31 cellular contexts compared by ENCODE assay signal in the genomic region with DNA sequence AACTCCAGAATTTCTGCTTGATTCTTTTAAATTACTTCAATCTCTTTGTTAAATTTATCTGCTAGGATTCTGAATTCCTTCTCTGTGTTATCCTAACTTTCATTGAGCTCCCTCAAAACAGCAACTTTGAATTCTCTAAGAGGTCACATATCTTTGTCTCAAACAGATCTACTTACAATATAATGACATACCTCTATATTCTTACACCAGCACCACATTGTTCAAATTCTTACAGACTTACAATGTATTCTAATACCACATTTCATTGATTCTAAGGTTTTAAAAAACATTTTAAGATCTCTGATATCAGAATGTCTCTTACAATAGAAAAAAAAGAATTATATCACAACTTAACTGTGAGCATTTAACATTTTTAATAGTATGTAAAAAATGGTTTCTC.
"Had no signal": no experiment of that assay in that cellular context is flagged by ENCODE, and none has a peak within 500 bp of the region (broad histone marks: within the 10 kb centered on the region; RNA-seq: fewer than 3 reads in every experiment).

No MANE protein-coding gene starts in this region.

- H3K4me3 ChIP-seq: adrenal gland, esophagus squamous epithelium, left lung, lower lobe of right lung, neural progenitor cell, psoas muscle, spleen, tibial nerve had no signal

- H3K9me3 ChIP-seq: adrenal gland, esophagus squamous epithelium, left lung, lower lobe of right lung, psoas muscle, tibial nerve had no signal

- H3K4me1 ChIP-seq: adrenal gland, esophagus squamous epithelium, left lung, lower lobe of right lung, parathyroid adenoma, psoas muscle, spleen, tibial nerve had no signal

- H3K9me3 Mint-ChIP-seq: activated T-helper 1 cell treated with anti-CD3 and anti-CD28 coated beads, Interleukin-12 subunit alpha, Interleukin-12 subunit beta, Interleukin-2, Interleukin-4 antibody, amounts not matched to agents 30 ng/mL and 10 ng/mL and 1 ng/mL, durations not matched to agents 14 hours and 24 hours and 36 hours; T-helper 2 cell treated with Interferon-gamma antibody and Interleukin-4, amounts not matched to agents 5 μg/mL and 100 μg/mL, for 36 hours had no signal

- H3K36me3 ChIP-seq: adrenal gland, esophagus squamous epithelium, left lung, lower lobe of right lung, neural progenitor cell, spleen, tibial nerve had no signal

- H3K79me2 ChIP-seq: parathyroid adenoma had no signal

- H3K9ac ChIP-seq: neural progenitor cell, parathyroid adenoma had no signal

- H3K4me2 ChIP-seq: neural progenitor cell had no signal

- H3K27ac Mint-ChIP-seq: activated naive CD4-positive, alpha-beta T cell treated with anti-CD3 and anti-CD28 coated beads for 36 hours; activated naive CD8-positive, alpha-beta T cell treated with anti-CD3 and anti-CD28 coated beads for 36 hours; activated T-helper 1 cell treated with anti-CD3 and anti-CD28 coated beads, Interleukin-12 subunit alpha, Interleukin-12 subunit beta, Interleukin-2, Interleukin-4 antibody, amounts not matched to agents 30 ng/mL and 10 ng/mL and 1 ng/mL, durations not matched to agents 14 hours and 24 hours and 36 hours; natural killer cell; neural progenitor cell; T-cell; T-helper 2 cell treated with Interferon-gamma antibody and Interleukin-4, amounts not matched to agents 5 μg/mL and 100 μg/mL, for 36 hours had no signal

- DNase-seq: activated CD4-positive, alpha-beta T cell treated with anti-CD3 and anti-CD28 coated beads for 4 hours; activated CD4-positive, alpha-beta T cell treated with anti-CD3 and anti-CD28 coated beads, Interleukin-2, amount 50 U/mL, for 4 hours; activated effector memory CD4-positive, alpha-beta T cell treated with anti-CD3 and anti-CD28 coated beads, Interleukin-2, amount 50 U/mL, for 16 hours; activated naive CD4-positive, alpha-beta T cell treated with anti-CD3 and anti-CD28 coated beads for 36 hours; activated naive CD8-positive, alpha-beta T cell treated with anti-CD3 and anti-CD28 coated beads for 36 hours; activated T-cell treated with anti-CD3 and anti-CD28 coated beads for 4 hours; adrenal gland; aorta; caudate nucleus; dermis blood vessel endothelial cell; effector CD4-positive, alpha-beta T cell; esophagus squamous epithelium; foreskin melanocyte; left lung; lower lobe of right lung; mesenchymal stem cell; natural killer cell; occipital lobe; psoas muscle; right cardiac atrium; spleen; stimulated activated naive CD4-positive, alpha-beta T cell; T-cell had no signal

- H3K27me3 Mint-ChIP-seq: T-cell had no signal

- ATAC-seq: left lung, lower lobe of right lung, natural killer cell, psoas muscle, right cardiac atrium, T-cell had no signal

- H3K27me3 ChIP-seq: adrenal gland, esophagus squamous epithelium, left lung, neural progenitor cell, spleen, tibial nerve had no signal

- FAIRE-seq: islet of Langerhans had no signal

- H3K27ac ChIP-seq: adrenal gland, epithelial cell of prostate, esophagus squamous epithelium, left lung, lower lobe of right lung, neural progenitor cell, parathyroid adenoma, psoas muscle, spleen, tibial nerve, VCaP had no signal

- H3K4me3 Mint-ChIP-seq: activated naive CD4-positive, alpha-beta T cell treated with anti-CD3 and anti-CD28 coated beads for 36 hours; activated naive CD8-positive, alpha-beta T cell treated with anti-CD3 and anti-CD28 coated beads for 36 hours; activated T-helper 1 cell treated with anti-CD3 and anti-CD28 coated beads, Interleukin-12 subunit alpha, Interleukin-12 subunit beta, Interleukin-2, Interleukin-4 antibody, amounts not matched to agents 30 ng/mL and 10 ng/mL and 1 ng/mL, durations not matched to agents 14 hours and 24 hours and 36 hours; natural killer cell; neural progenitor cell; T-cell; T-helper 2 cell treated with Interferon-gamma antibody and Interleukin-4, amounts not matched to agents 5 μg/mL and 100 μg/mL, for 36 hours had no signal

- H3K4me1 Mint-ChIP-seq: activated naive CD8-positive, alpha-beta T cell treated with anti-CD3 and anti-CD28 coated beads for 36 hours; natural killer cell; T-cell had no signal

- H3K36me3 Mint-ChIP-seq: activated naive CD8-positive, alpha-beta T cell treated with anti-CD3 and anti-CD28 coated beads for 36 hours; natural killer cell; T-cell had no signal

- H2AFZ ChIP-seq: neural progenitor cell, parathyroid adenoma had no signal
